20 cellular contexts compared by ENCODE assay signal in the genomic region with DNA sequence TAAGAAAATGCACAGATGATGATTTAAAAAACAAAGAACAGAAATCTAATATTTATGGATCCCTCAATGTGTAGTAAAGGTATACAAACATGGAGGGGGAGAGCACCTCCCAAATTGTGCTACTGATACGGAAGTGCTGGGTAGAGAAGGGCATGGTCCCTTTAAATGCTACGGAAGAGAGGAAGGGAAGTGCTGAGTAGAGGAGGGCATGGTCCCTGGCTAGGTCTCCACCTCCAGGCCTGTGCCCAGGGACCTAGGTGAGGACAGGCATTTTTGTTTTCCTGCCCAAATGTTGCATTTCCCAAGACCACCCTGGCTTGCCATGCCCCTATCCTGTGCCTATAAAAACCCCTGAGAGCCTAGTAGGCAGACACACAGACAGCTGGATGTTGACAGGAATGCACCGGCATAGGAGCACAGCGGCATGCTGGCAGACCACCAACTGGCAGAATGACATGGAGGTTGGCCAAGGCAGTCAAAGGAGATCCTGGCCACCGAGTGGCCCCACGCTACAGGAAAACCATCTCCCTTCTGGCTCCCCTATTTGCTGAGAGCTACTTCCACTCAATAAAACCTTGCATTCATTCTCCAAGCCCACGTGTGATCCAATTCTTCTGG.
A peak's percentile ranks its signal among the peaks of the same experiment; 100 is the strongest.
DNase-seq lines count a peak whose midpoint lies in the region; ATAC-seq and TF ChIP-seq lines count a peak whose summit lies in the region.
"Had no signal": no experiment of that assay in that cellular context is flagged by ENCODE, and none has a peak within 500 bp of the region (broad histone marks: within the 10 kb centered on the region; RNA-seq: fewer than 3 reads in every experiment).

No MANE protein-coding gene starts in this region.

- H3K4me1 ChIP-seq in SK-N-SH (ENCODE audit: control insufficient read depth in 1 of 2, insufficient read depth in 2 of 2, low read depth in 1 of 2, low read length in 1 of 2), result no peaks in the 10 kb centered on the region; a peak in 1 of 4 replicates
- H3K4me1 ChIP-seq in heart left ventricle, result peaks cover 0 to 6% (median 0%) of the 10 kb centered on the region in 12 donors
- H3K4me1 ChIP-seq in subcutaneous abdominal adipose tissue (ENCODE audit: control insufficient read depth in 5 of 5, insufficient read depth in 5 of 5, low read length in 5 of 5), result peaks cover 0 to 11% (median 10%) of the 10 kb centered on the region in 5 donors
- no peaks in the 10 kb centered on the region for H3K4me1 ChIP-seq in prostate gland (replicated peaks)
- H3K4me1 ChIP-seq: BE2C, gastrocnemius medialis, upper lobe of right lung had no signal

- no peaks in the 10 kb centered on the region for H3F3A ChIP-seq in SK-N-SH (replicated peaks; ENCODE audit: insufficient read depth)

- 70% methylated on average over 7 of the region's 7 CpGs for WGBS in SK-N-SH (ENCODE audit: low lambda C conversion rate)
- 15 to 27% (median 17%) methylated on average over 7 of the region's 7 CpGs for WGBS in heart left ventricle, 4 donors
- 20% methylated on average over 7 of the region's 7 CpGs for WGBS in prostate gland

- ATAC-seq in SK-N-SH treated with all-trans-retinoic acid at 6 μM for 48 hours (peak; percentile 58; the same call in 2 of the 3 replicates), heart left ventricle (peak; percentile 86 to 94 (median 90))
- ATAC-seq: gastrocnemius medialis, upper lobe of right lung had no signal

- TF ChIP-seq POLR2A in heart left ventricle (IDR thresholded peaks at IDR 0.05) (no peak), prostate gland (IDR thresholded peaks at IDR 0.05) (no peak)

- H3K27me3 ChIP-seq in SK-N-SH (ENCODE audit: insufficient read depth), result no peaks in the 10 kb centered on the region
- H3K27me3 ChIP-seq in heart left ventricle, result no peaks in the 10 kb centered on the region
- H3K27me3 ChIP-seq in subcutaneous abdominal adipose tissue (ENCODE audit: control insufficient read depth in 5 of 5, insufficient read depth in 4 of 5, low read length in 5 of 5), result no peaks in the 10 kb centered on the region
- H3K27me3 ChIP-seq in prostate gland (replicated peaks; ENCODE audit: insufficient read depth), result no peaks in the 10 kb centered on the region
- H3K27me3 ChIP-seq: BE2C, gastrocnemius medialis, upper lobe of right lung had no signal

- no peak for TF ChIP-seq RAD21 in SK-N-SH (IDR thresholded peaks at IDR 0.05; ENCODE audit: low read length)

- TF ChIP-seq CTCF in SK-N-SH (IDR thresholded peaks at IDR 0.05) (no peak), astrocyte of the spinal cord (IDR thresholded peaks at IDR 0.05; ENCODE audit: low read depth, low read length) (no peak), heart left ventricle (IDR thresholded peaks at IDR 0.05) (no peak), prostate gland (IDR thresholded peaks at IDR 0.05) (no peak)

- in situ Hi-C loops in astrocyte of the spinal cord (cut with HindIII; ENCODE audit: low sequenced_read_pairs), result no loop called here

- DNase-seq in SK-N-SH (no peak), astrocyte of the spinal cord (ENCODE audit: low read depth, low spot score) (peak; percentile 4), heart left ventricle (peak; percentile 46 to 74 (median 71)), NCI-H524 (lab: John Stamatoyannopoulos, UW) (no peak), NCI-H128 (lab: John Stamatoyannopoulos, UW; ENCODE audit: unreplicated experiment) (no peak), prostate gland (ENCODE audit: low spot score) (no peak)
- DNase-seq: activated CD4-positive, alpha-beta memory T cell treated with anti-CD3 and anti-CD28 coated beads for 36 hours; activated gamma-delta T cell; BE2C; erythroblast; gastrocnemius medialis; HFFc6; kidney; NCI-H1436; NCI-H526 treated with DMSO at 0.1 percent for 48 hours; retina; stimulated activated CD4-positive, alpha-beta T cell treated with anti-CD3 and anti-CD28 coated beads, Interleukin-12 subunit alpha, Interleukin-12 subunit beta, amount 100 ng/mL, for 4 hours; upper lobe of right lung had no signal

- H3K9ac ChIP-seq in SK-N-SH, result no peak overlapping the region
- no peak overlapping the region for H3K9ac ChIP-seq in subcutaneous abdominal adipose tissue (ENCODE audit: low read length in 5 of 5)

- H3K9me3 ChIP-seq in SK-N-SH, result peaks cover 6% of the 10 kb centered on the region; the same call in 1 of the 2 replicates
- peaks cover 0 to 13% (median 3%) of the 10 kb centered on the region in 12 donors for H3K9me3 ChIP-seq in heart left ventricle
- no peaks in the 10 kb centered on the region for H3K9me3 ChIP-seq in subcutaneous abdominal adipose tissue (ENCODE audit: control insufficient read depth in 5 of 5, low read length in 5 of 5)
- H3K9me3 ChIP-seq in prostate gland, result no peaks in the 10 kb centered on the region
- H3K9me3 ChIP-seq: BE2C, gastrocnemius medialis, upper lobe of right lung had no signal

- H3K79me2 ChIP-seq in SK-N-SH (ENCODE audit: insufficient read depth), result no peaks in the 10 kb centered on the region

- H2AFZ ChIP-seq in SK-N-SH (ENCODE audit: low read depth), result no peak overlapping the region

- POLR2A ChIA-PET in SK-N-SH (lab: Yijun Ruan, JAX), result no interaction called here

- intact Hi-C loops in heart left ventricle (cut with DNase I), result no loop called here
- intact Hi-C loops in prostate gland (cut with DNase I), result no loop called here

- no peaks in the 10 kb centered on the region for H4K20me1 ChIP-seq in SK-N-SH (ENCODE audit: insufficient read depth)

- H3K36me3 ChIP-seq in SK-N-SH (replicated peaks in 1 of 2; ENCODE audit: control insufficient read depth in 1 of 2, insufficient read depth in 2 of 2, low read length in 1 of 2), result no peaks in the 10 kb centered on the region
- no peaks in the 10 kb centered on the region for H3K36me3 ChIP-seq in heart left ventricle
- H3K36me3 ChIP-seq in subcutaneous abdominal adipose tissue (ENCODE audit: control insufficient read depth in 5 of 5, insufficient read depth in 5 of 5, low read length in 5 of 5), result no peaks in the 10 kb centered on the region
- H3K36me3 ChIP-seq in prostate gland, result no peaks in the 10 kb centered on the region
- H3K36me3 ChIP-seq: BE2C, gastrocnemius medialis, upper lobe of right lung had no signal

- H3K4me3 ChIP-seq in SK-N-SH (ENCODE audit: low read depth in 2 of 2, low read length in 1 of 2), result no peak overlapping the region
- H3K4me3 ChIP-seq in astrocyte of the spinal cord (ENCODE audit: low read depth, low read length), result no peak overlapping the region
- H3K4me3 ChIP-seq in heart left ventricle, result peak overlapping the region in 6 of 12 donors; percentile 17 to 37 (median 23)
- peak overlapping the region; percentile 14 to 70 (median 47) for H3K4me3 ChIP-seq in subcutaneous abdominal adipose tissue (ENCODE audit: low read depth in 1 of 5, low read length in 5 of 5)
- H3K4me3 ChIP-seq in prostate gland, result no peak overlapping the region
- H3K4me3 ChIP-seq: gastrocnemius medialis, upper lobe of right lung had no signal

- no peaks in the 10 kb centered on the region for H3K9me2 ChIP-seq in SK-N-SH

- H3K27ac ChIP-seq in SK-N-SH (ENCODE audit: low read depth in 2 of 2, low read length in 1 of 2) (no peak overlapping the region), heart left ventricle (no peak overlapping the region), subcutaneous abdominal adipose tissue (ENCODE audit: low read depth, low read length) (no peak overlapping the region), prostate gland (no peak overlapping the region)
- H3K27ac ChIP-seq: gastrocnemius medialis, upper lobe of right lung had no signal

- TF ChIP-seq EP300 in SK-N-SH (IDR thresholded peaks at IDR 0.05; ENCODE audit: borderline replicate concordance in 1 of 2, low read depth in 1 of 2, low read length in 1 of 2), result no peak

- CTCF ChIA-PET in SK-N-SH (lab: Yijun Ruan, JAX), result no interaction called here

- no peak overlapping the region for H3K4me2 ChIP-seq in SK-N-SH

TF ChIP-seq in SK-N-SH treated with all-trans-retinoic acid at 6 μM for 48 hours, 23 proteins besides CTCF, POLR2A, EP300 and RAD21 (continues in another document):
- no peak for TF ChIP-seq RARB (CRISPR knock-in tag; IDR thresholded peaks at IDR 0.05)
- TF ChIP-seq ZNF565 (CRISPR knock-in tag; conservative IDR thresholded peaks at IDR 0.05; ENCODE audit: low read depth), result no peak
- no peak for TF ChIP-seq ZFP30 (CRISPR knock-in tag; IDR thresholded peaks at IDR 0.05)
- TF ChIP-seq ZFP3 (CRISPR knock-in tag; IDR thresholded peaks at IDR 0.05), result no peak
- no peak for TF ChIP-seq ESRRG (CRISPR knock-in tag; IDR thresholded peaks at IDR 0.05)

TF ChIP-seq in SK-N-SH, 30 proteins besides CTCF, POLR2A, EP300 and RAD21:
- TF ChIP-seq FOXJ3 (CRISPR knock-in tag; IDR thresholded peaks at IDR 0.05), result no peak

Comparison
In these comparisons a context has a peak if more than half of its experiments do, and no peak if none do; other contexts are left out.
1. DNase-seq: peak in astrocyte of the spinal cord (single experiment) and heart left ventricle (5 of 5); none in SK-N-SH (single experiment), NCI-H524 (0 of 2), NCI-H128 (single experiment) and prostate gland (single experiment).
2. H3K4me3 ChIP-seq: peak in subcutaneous abdominal adipose tissue (5 of 5); none in SK-N-SH (0 of 2), astrocyte of the spinal cord (single experiment) and prostate gland (0 of 2).